Comparison of ENCODE assay signal across 1 cellular context in genomic region chr12:19515179-19515578, GRCh38.
TF ChIP-seq lines count a peak whose summit lies in the region.

No MANE protein-coding gene starts in this region.

TF ChIP-seq in IMR-90, 13 proteins besides CTCF, POLR2A, EP300 and RAD21 (continued from another document):
- no peak for TF ChIP-seq USF2 (IDR thresholded peaks at IDR 0.05; ENCODE audit: low read depth, low read length)
- TF ChIP-seq NFE2L2 (IDR thresholded peaks at IDR 0.05; ENCODE audit: low read depth, low read length), result peak; percentile 46; the same call in 1 of the 2 replicates
